Comparison of ENCODE assay signal across 1 cellular context in the genomic region with DNA sequence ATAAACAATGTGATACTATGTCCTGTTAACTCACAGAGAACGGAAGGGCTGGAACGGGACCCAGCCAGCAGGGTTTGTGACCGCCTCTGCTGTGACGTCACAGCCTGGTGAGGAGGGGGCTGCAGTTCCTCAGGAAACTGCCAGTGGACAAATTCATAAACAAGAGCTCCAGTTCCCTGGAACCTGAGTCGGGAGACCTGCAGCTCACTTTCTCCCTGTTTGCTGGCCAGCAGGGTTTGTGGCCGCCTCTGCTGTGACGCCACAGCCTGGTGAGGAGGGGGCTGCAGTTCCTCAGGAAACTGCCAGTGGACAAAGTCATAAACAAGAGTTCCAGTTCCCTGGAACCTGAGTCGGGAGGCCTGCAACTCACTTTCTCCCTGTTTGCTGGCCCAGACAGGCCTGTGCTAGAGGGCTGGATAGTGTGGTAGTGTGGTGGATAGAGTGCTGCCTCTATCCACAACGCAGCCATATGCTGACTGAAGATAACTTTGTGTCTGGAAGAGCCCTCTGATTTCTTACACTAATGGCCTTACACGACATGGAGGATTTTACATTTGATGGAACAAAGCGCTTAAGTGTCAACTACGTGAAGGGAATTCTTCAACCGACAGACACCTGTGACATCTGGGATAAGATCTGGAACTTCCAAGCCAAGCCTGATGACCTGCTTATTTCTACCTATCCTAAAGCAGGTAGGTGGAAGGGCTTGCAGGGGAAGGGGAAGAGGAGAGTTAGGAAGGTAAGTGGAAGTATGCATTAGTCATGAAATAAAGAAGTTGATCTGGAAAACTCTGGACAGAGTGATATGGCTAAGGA.
TF ChIP-seq lines count a peak whose summit lies in the region.

Gene SULT1C4 (plus strand): TSS at position 140 of the 816 bp plus-strand sequence. CDS start 384 bp downstream, at position 524.

TF ChIP-seq in HepG2, 621 proteins besides CTCF, POLR2A, EP300 and RAD21 (continued from another document and continues in another):
- TF ChIP-seq ZNF501 (CRISPR knock-in tag; IDR thresholded peaks at IDR 0.05) (peak; percentile 72; the same call in 1 of the 2 replicates), ZNF569 (CRISPR knock-in tag; IDR thresholded peaks at IDR 0.05; ENCODE audit: borderline replicate concordance) (0 out of 2 replicates have a peak, but pooled peaks have one; percentile 31), ZNF253 (CRISPR knock-in tag; IDR thresholded peaks at IDR 0.05; ENCODE audit: borderline replicate concordance) (no peak), KLF9 (CRISPR knock-in tag; IDR thresholded peaks at IDR 0.05; ENCODE audit: low read depth) (no peak), PHF21A (CRISPR knock-in tag; IDR thresholded peaks at IDR 0.05) (0 out of 2 replicates have a peak, but pooled peaks have one; percentile 25), ZNF781 (CRISPR knock-in tag; IDR thresholded peaks at IDR 0.05; ENCODE audit: borderline replicate concordance, not compliant biosample characterization) (no peak), LCORL (IDR thresholded peaks at IDR 0.05) (no peak), LCORL (CRISPR knock-in tag; IDR thresholded peaks at IDR 0.05) (0 out of 2 replicates have a peak, but pooled peaks have one; percentile 52), ZNF230 (CRISPR knock-in tag; IDR thresholded peaks at IDR 0.05) (no peak), ZNF607 (CRISPR knock-in tag; IDR thresholded peaks at IDR 0.05; ENCODE audit: borderline replicate concordance) (0 out of 2 replicates have a peak, but pooled peaks have one; percentile 46), CENPX (CRISPR knock-in tag; IDR thresholded peaks at IDR 0.05) (no peak), CHD4 (IDR thresholded peaks at IDR 0.05; ENCODE audit: borderline replicate concordance, low read length) (no peak), HNF4G (IDR thresholded peaks at IDR 0.05; ENCODE audit: borderline replicate concordance, low read depth, low read length) (no peak), HNF4G (CRISPR knock-in tag; IDR thresholded peaks at IDR 0.05; ENCODE audit: borderline replicate concordance, low read depth) (no peak), PAX8 (CRISPR knock-in tag; IDR thresholded peaks at IDR 0.05; ENCODE audit: borderline replicate concordance) (0 out of 2 replicates have a peak, but pooled peaks have one; percentile 46), FOXO1 (CRISPR knock-in tag; IDR thresholded peaks at IDR 0.05) (peak; percentile 11; the same call in 1 of the 2 replicates), MAZ (IDR thresholded peaks at IDR 0.05; ENCODE audit: borderline replicate concordance, low read depth, low read length) (peak; percentile 70; the same call in 1 of the 2 replicates), MAZ (CRISPR knock-in tag; IDR thresholded peaks at IDR 0.05; ENCODE audit: low read depth) (no peak), NFKBIZ (CRISPR knock-in tag; IDR thresholded peaks at IDR 0.05) (no peak), TFAP4 (IDR thresholded peaks at IDR 0.05; ENCODE audit: borderline replicate concordance, low read depth) (no peak; the same call in 1 of the 2 replicates), DPF2 (CRISPR knock-in tag; IDR thresholded peaks at IDR 0.05; ENCODE audit: borderline replicate concordance, low read depth) (no peak), CAMTA2 (CRISPR knock-in tag; IDR thresholded peaks at IDR 0.05; ENCODE audit: borderline replicate concordance) (no peak), ZSCAN21 (CRISPR knock-in tag; IDR thresholded peaks at IDR 0.05; ENCODE audit: borderline replicate concordance) (0 out of 2 replicates have a peak, but pooled peaks have one; percentile 43), ZEB1 (IDR thresholded peaks at IDR 0.05; ENCODE audit: insufficient replicate concordance, low read depth) (peak; percentile 1), KLF12 (CRISPR knock-in tag; IDR thresholded peaks at IDR 0.05; ENCODE audit: borderline replicate concordance) (no peak), ZNF790 (CRISPR knock-in tag; IDR thresholded peaks at IDR 0.05; ENCODE audit: borderline replicate concordance) (peak; percentile 47; the same call in 1 of the 2 replicates), SRSF9 (IDR thresholded peaks at IDR 0.05; ENCODE audit: borderline replicate concordance, insufficient read depth, low read depth, low read length, poor library complexity, severe bottlenecking) (no peak), REPIN1 (CRISPR knock-in tag; IDR thresholded peaks at IDR 0.05; ENCODE audit: borderline replicate concordance, low read depth) (peak; percentile 25; the same call in 1 of the 2 replicates), UBTF (CRISPR knock-in tag; IDR thresholded peaks at IDR 0.05) (peak; percentile 49), ZNF180 (CRISPR knock-in tag; IDR thresholded peaks at IDR 0.05; ENCODE audit: borderline replicate concordance, low read depth) (no peak), TMF1 (CRISPR knock-in tag; IDR thresholded peaks at IDR 0.05; ENCODE audit: low read depth) (0 out of 2 replicates have a peak, but pooled peaks have one; percentile 34), ASH2L (IDR thresholded peaks at IDR 0.05; ENCODE audit: insufficient read length, low read depth, low read length) (peak; percentile 65), THAP7 (CRISPR knock-in tag; IDR thresholded peaks at IDR 0.05) (no peak), ARID4A (CRISPR knock-in tag; IDR thresholded peaks at IDR 0.05; ENCODE audit: borderline replicate concordance) (peak; percentile 43; the same call in 1 of the 2 replicates), HOXD1 (CRISPR knock-in tag; IDR thresholded peaks at IDR 0.05) (no peak), SIN3B (IDR thresholded peaks at IDR 0.05; ENCODE audit: low read length) (no peak), ZNF567 (CRISPR knock-in tag; IDR thresholded peaks at IDR 0.05; ENCODE audit: borderline replicate concordance) (0 out of 2 replicates have a peak, but pooled peaks have one; percentile 57), THAP9 (CRISPR knock-in tag; IDR thresholded peaks at IDR 0.05; ENCODE audit: borderline replicate concordance) (peak; percentile 50; the same call in 1 of the 2 replicates), ZNF225 (CRISPR knock-in tag; IDR thresholded peaks at IDR 0.05) (no peak), POGK (CRISPR knock-in tag; conservative IDR thresholded peaks at IDR 0.05) (0 out of 2 replicates have a peak, but pooled peaks have one; percentile 61), ZNF367 (CRISPR knock-in tag; IDR thresholded peaks at IDR 0.05; ENCODE audit: borderline replicate concordance) (no peak), SPEN (CRISPR knock-in tag; IDR thresholded peaks at IDR 0.05; ENCODE audit: low read depth) (peak; percentile 45; the same call in 1 of the 2 replicates)
- TF ChIP-seq, protein P1, sequence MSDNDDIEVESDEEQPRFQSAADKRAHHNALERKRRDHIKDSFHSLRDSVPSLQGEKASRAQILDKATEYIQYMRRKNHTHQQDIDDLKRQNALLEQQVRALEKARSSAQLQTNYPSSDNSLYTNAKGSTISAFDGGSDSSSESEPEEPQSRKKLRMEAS (IDR thresholded peaks at IDR 0.05) = no peak
- TF ChIP-seq, protein P2, sequence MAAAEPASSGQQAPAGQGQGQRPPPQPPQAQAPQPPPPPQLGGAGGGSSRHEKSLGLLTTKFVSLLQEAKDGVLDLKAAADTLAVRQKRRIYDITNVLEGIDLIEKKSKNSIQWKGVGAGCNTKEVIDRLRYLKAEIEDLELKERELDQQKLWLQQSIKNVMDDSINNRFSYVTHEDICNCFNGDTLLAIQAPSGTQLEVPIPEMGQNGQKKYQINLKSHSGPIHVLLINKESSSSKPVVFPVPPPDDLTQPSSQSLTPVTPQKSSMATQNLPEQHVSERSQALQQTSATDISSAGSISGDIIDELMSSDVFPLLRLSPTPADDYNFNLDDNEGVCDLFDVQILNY (CRISPR knock-in tag; conservative IDR thresholded peaks at IDR 0.05) = no peak
- TF ChIP-seq, protein P3, sequence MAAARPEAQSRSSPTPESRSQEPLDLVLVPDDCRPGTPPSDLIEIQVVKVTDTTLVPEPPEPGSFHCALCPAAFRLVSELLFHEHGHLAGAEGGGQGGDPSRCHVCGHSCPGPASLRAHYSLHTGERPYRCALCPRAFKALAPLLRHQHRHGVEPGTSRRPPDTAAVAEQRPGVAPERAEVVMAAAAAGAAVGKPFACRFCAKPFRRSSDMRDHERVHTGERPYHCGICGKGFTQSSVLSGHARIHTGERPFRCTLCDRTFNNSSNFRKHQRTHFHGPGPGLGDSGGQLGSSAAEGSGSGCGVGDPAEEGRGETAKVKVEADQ (CRISPR knock-in tag; IDR thresholded peaks at IDR 0.05; ENCODE audit: borderline replicate concordance) = no peak
